Comparison of ENCODE assay signal across 18 cellular contexts in genomic region chr2:23690421-23691105, GRCh38.
A peak's percentile ranks its signal among the peaks of the same experiment; 100 is the strongest.
DNase-seq lines count a peak whose midpoint lies in the region; ATAC-seq, FAIRE-seq and TF ChIP-seq lines count a peak whose summit lies in the region.
"Had no signal": no experiment of that assay in that cellular context is flagged by ENCODE, and none has a peak within 500 bp of the region (broad histone marks: within the 10 kb centered on the region; RNA-seq: fewer than 3 reads in every experiment).

No MANE protein-coding gene starts in this region.

- TF ChIP-seq POLR2A in K562 (conservative IDR thresholded peaks at IDR 0.05) = no peak

- peaks cover 0 to 23% of the 10 kb centered on the region in 2 experiments; a peak in 2 of 5 replicates for H3K4me1 ChIP-seq in K562 (replicated peaks in 1 of 2; ENCODE audit: control insufficient read depth in 2 of 2, insufficient read depth in 2 of 2, low read length in 2 of 2)
- H3K4me1 ChIP-seq: BE2C had no signal

- H3K4me3 Mint-ChIP-seq in nephron progenitor cell = no peak overlapping the region
- H3K4me3 Mint-ChIP-seq: CD4-positive, alpha-beta memory T cell had no signal

- intact Hi-C loops in K562 (cut with micrococcal nuclease) (no loop called here), left ventricle myocardium superior (cut with micrococcal nuclease) (no loop called here)

- no peaks in the 10 kb centered on the region for H3K9me3 ChIP-seq in K562 (replicated peaks; ENCODE audit: control insufficient read depth, insufficient read depth, low read depth, low read length)
- H3K9me3 ChIP-seq: BE2C, MG63 had no signal

- peak; percentile 43 for ATAC-seq in K562
- ATAC-seq in left ventricle myocardium superior = peak; percentile 63
- no peak for ATAC-seq in GM18502 (IDR thresholded peaks at IDR 0.05; ENCODE audit: poor library complexity, unreplicated experiment)

- H3K9ac ChIP-seq in K562 (ENCODE audit: insufficient read depth in 1 of 2, low read depth in 2 of 2, low read length in 2 of 2) = no peak overlapping the region

- peak; percentile 27 to 49 (median 38) for DNase-seq in K562 (ENCODE audit: extremely low read depth in 1 of 4, low spot score in 3 of 4)
- peak; percentile 66 for DNase-seq in left ventricle myocardium superior
- DNase-seq in nephron progenitor cell = no peak
- DNase-seq in urothelium cell line (ENCODE audit: low spot score) = no peak
- no peak for DNase-seq in NCI-H2171 treated with DMSO at 0.1 percent for 48 hours (lab: John Stamatoyannopoulos, UW)
- no peak for DNase-seq in NAMALWA (ENCODE audit: low spot score)
- DNase-seq: BE2C; CD4-positive, alpha-beta memory T cell; DMS79; MG63; NCI-H1105; NCI-H187; NCI-H446 treated with DMSO at 0.1 percent for 48 hours; NCI-H748 treated with DMSO at 0.1 percent for 48 hours; SHP77 treated with DMSO at 0.1 percent for 48 hours had no signal

- 39% methylated on average over 31 of the region's 31 CpGs for WGBS in K562 (ENCODE audit: insufficient coverage, low coverage, missing lambda C conversion rate)

- H3K27ac Mint-ChIP-seq in nephron progenitor cell = peak overlapping the region; percentile 77

- BruUV-seq in K562 (replicated peaks; lab: Mats Ljungman, UMichigan) = no TSS peak

- FAIRE-seq in K562 (lab: Jason Lieb, UNC) = no peak
- peak; percentile 17 for FAIRE-seq in urothelium cell line (lab: Jason Lieb, UNC)
- FAIRE-seq: GM12891, H54 had no signal

- no peak for TF ChIP-seq RAD21 in K562 (CRISPR knock-in tag; conservative IDR thresholded peaks at IDR 0.05 in 1 of 2, IDR thresholded peaks at IDR 0.05 in 1 of 2)

- CTCF ChIA-PET in K562 (lab: Yijun Ruan, JAX; ENCODE audit: low intra/inter-chr PET ratio) = no interaction called here

- no peak for TF ChIP-seq EP300 in K562 (IDR thresholded peaks at IDR 0.05; ENCODE audit: low read length)

- peaks cover 14% of the 10 kb centered on the region; the same call in 1 of the 2 replicates for H4K20me1 ChIP-seq in K562 (replicated peaks; ENCODE audit: control insufficient read depth, insufficient read depth, low read length)

- peaks cover 4% of the 10 kb centered on the region for H3K36me3 Mint-ChIP-seq in nephron progenitor cell (ENCODE audit: low read depth)

- no peak overlapping the region for H3K4me3 ChIP-seq in K562
- H3K4me3 ChIP-seq: MG63 had no signal

- no peak overlapping the region for H2AFZ ChIP-seq in K562 (ENCODE audit: low read depth, low read length)

- H3K27ac ChIP-seq in K562 (ENCODE audit: extremely low read depth, low read depth, low read length) = no peak overlapping the region

- H3K4me1 Mint-ChIP-seq in nephron progenitor cell = peaks cover 39% of the 10 kb centered on the region

- no peaks in the 10 kb centered on the region for H3K9me3 Mint-ChIP-seq in nephron progenitor cell

- peaks cover 5 to 55% of the 10 kb centered on the region in 2 experiments; a peak in 4 of 5 replicates for H3K27me3 ChIP-seq in K562 (ENCODE audit: control insufficient read depth in 2 of 2, insufficient read depth in 2 of 2, low read length in 2 of 2)
- H3K27me3 ChIP-seq: BE2C, MG63 had no signal

- H3K9me1 ChIP-seq in K562 (ENCODE audit: control insufficient read depth, insufficient read depth, low read length) = peaks cover 5% of the 10 kb centered on the region

- H3K27me3 Mint-ChIP-seq in nephron progenitor cell (ENCODE audit: low read depth, poor library complexity) = no peaks in the 10 kb centered on the region
- H3K27me3 Mint-ChIP-seq: CD4-positive, alpha-beta memory T cell had no signal

- no peaks in the 10 kb centered on the region for H3K79me2 ChIP-seq in K562 (ENCODE audit: control insufficient read depth, insufficient read depth, low read length)

- in situ Hi-C loops in K562 (cut with MboI) = no loop called here

- POLR2A ChIA-PET in K562 (lab: Yijun Ruan, JAX) = no interaction called here

- no peak for TF ChIP-seq CTCF in K562 (IDR thresholded peaks at IDR 0.05 in 2 of 3, conservative IDR thresholded peaks at IDR 0.05 in 1 of 3; ENCODE audit: insufficient read depth in 2 of 3, low read depth in 1 of 3, low read length in 3 of 3)
- TF ChIP-seq CTCF in nephron progenitor cell (IDR thresholded peaks at IDR 0.05) = no peak

- H3K36me3 ChIP-seq in K562 (ENCODE audit: control insufficient read depth, insufficient read depth, low read length) = no peaks in the 10 kb centered on the region
- H3K36me3 ChIP-seq: BE2C, MG63 had no signal

- no peak overlapping the region for H3K4me2 ChIP-seq in K562 (ENCODE audit: insufficient read depth, low read length)

TF ChIP-seq in K562, 482 proteins besides CTCF, POLR2A, EP300 and RAD21 (continues in another document):
- TF ChIP-seq SUPT5H (IDR thresholded peaks at IDR 0.05) = no peak
- no peak for TF ChIP-seq KAT8 (IDR thresholded peaks at IDR 0.05; ENCODE audit: low read depth)
- no peak for TF ChIP-seq TBP (optimal IDR thresholded peaks at IDR 0.05; ENCODE audit: low read depth, low read length)
- no peak for TF ChIP-seq MCM2 (IDR thresholded peaks at IDR 0.05; ENCODE audit: low read depth)
- no peak for TF ChIP-seq MAZ (CRISPR knock-in tag; conservative IDR thresholded peaks at IDR 0.05 in 1 of 2, IDR thresholded peaks at IDR 0.05 in 1 of 2)
- no peak for TF ChIP-seq RBBP5 (IDR thresholded peaks at IDR 0.05; ENCODE audit: borderline replicate concordance, insufficient read depth, low read length, poor library complexity, severe bottlenecking)
- TF ChIP-seq KDM1A (IDR thresholded peaks at IDR 0.05) = peak; percentile 36 to 57; a peak in 1 of 4 replicates
- TF ChIP-seq THRA (IDR thresholded peaks at IDR 0.05) = no peak
- TF ChIP-seq ZEB2 (IDR thresholded peaks at IDR 0.05) = no peak
- TF ChIP-seq RBM14 (IDR thresholded peaks at IDR 0.05; ENCODE audit: borderline replicate concordance, insufficient read depth, low read depth, low read length) = no peak
- no peak for TF ChIP-seq TEAD4 (IDR thresholded peaks at IDR 0.05; ENCODE audit: low read length)
- no peak for TF ChIP-seq TEAD4 (CRISPR knock-in tag; IDR thresholded peaks at IDR 0.05; ENCODE audit: borderline replicate concordance)
- no peak for TF ChIP-seq CHCHD3 (CRISPR knock-in tag; IDR thresholded peaks at IDR 0.05)
- TF ChIP-seq MAFK (IDR thresholded peaks at IDR 0.05; ENCODE audit: low read length) = no peak
- no peak for TF ChIP-seq KDM4B (IDR thresholded peaks at IDR 0.05; ENCODE audit: borderline replicate concordance in 2 of 2, low read depth in 1 of 2)
- no peak for TF ChIP-seq ELF4 (CRISPR knock-in tag; IDR thresholded peaks at IDR 0.05)
- TF ChIP-seq ZBTB17 (CRISPR knock-in tag; IDR thresholded peaks at IDR 0.05) = no peak
- TF ChIP-seq ILF3 (IDR thresholded peaks at IDR 0.05; ENCODE audit: borderline replicate concordance) = no peak
- peak; percentile 27; the same call in 1 of the 2 replicates for TF ChIP-seq TFAP4 (CRISPR knock-in tag; IDR thresholded peaks at IDR 0.05; ENCODE audit: borderline replicate concordance)
- no peak for TF ChIP-seq TEAD1 (CRISPR knock-in tag; IDR thresholded peaks at IDR 0.05)
- TF ChIP-seq NR2C1 (IDR thresholded peaks at IDR 0.05) = peak; percentile 88
- TF ChIP-seq NR2C1 (tag; IDR thresholded peaks at IDR 0.05) = peak; percentile 86
- TF ChIP-seq ZBTB1 (CRISPR knock-in tag; IDR thresholded peaks at IDR 0.05; ENCODE audit: borderline replicate concordance, low read depth) = no peak
- TF ChIP-seq PRPF4 (IDR thresholded peaks at IDR 0.05; ENCODE audit: insufficient read depth, low read depth, low read length, poor library complexity, severe bottlenecking) = no peak
- no peak for TF ChIP-seq ZC3H8 (IDR thresholded peaks at IDR 0.05)
- TF ChIP-seq ZNF282 (CRISPR knock-in tag; IDR thresholded peaks at IDR 0.05) = no peak
- TF ChIP-seq ETS1 (conservative IDR thresholded peaks at IDR 0.05; ENCODE audit: control insufficient read depth, low read depth, low read length) = no peak
- TF ChIP-seq CBFA2T3 (IDR thresholded peaks at IDR 0.05) = peak; percentile 73
- no peak for TF ChIP-seq HMG20A (CRISPR knock-in tag; conservative IDR thresholded peaks at IDR 0.05)

Comparison
In these comparisons a context has a peak if more than half of its experiments do, and no peak if none do; other contexts are left out.
1. DNase-seq: peak in K562 (4 of 4) and left ventricle myocardium superior (single experiment); none in nephron progenitor cell (single experiment), urothelium cell line (single experiment), NCI-H2171 treated with DMSO at 0.1 percent for 48 hours (single experiment) and NAMALWA (single experiment).